ENCODE assay signal across 1 cellular context in genomic region chr15:84658788-84659411, GRCh38.
TF ChIP-seq lines count a peak whose summit lies in the region.

No MANE protein-coding gene starts in this region.

TF ChIP-seq in liver, 16 proteins besides CTCF, POLR2A, EP300 and RAD21 (continued from another document):
- TF ChIP-seq FOXA1 (IDR thresholded peaks at IDR 0.05), result no peak
- no peak for TF ChIP-seq SP1 (IDR thresholded peaks at IDR 0.05)
- no peak for TF ChIP-seq FOXA2 (IDR thresholded peaks at IDR 0.05)
- TF ChIP-seq HNF4A (conservative IDR thresholded peaks at IDR 0.05), result no peak
- TF ChIP-seq, protein P1, sequence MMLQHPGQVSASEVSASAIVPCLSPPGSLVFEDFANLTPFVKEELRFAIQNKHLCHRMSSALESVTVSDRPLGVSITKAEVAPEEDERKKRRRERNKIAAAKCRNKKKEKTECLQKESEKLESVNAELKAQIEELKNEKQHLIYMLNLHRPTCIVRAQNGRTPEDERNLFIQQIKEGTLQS (IDR thresholded peaks at IDR 0.05), result no peak
- no peak for TF ChIP-seq NR2F2 (IDR thresholded peaks at IDR 0.05)
- TF ChIP-seq HNF4G (IDR thresholded peaks at IDR 0.05), result no peak
- no peak for TF ChIP-seq EGR1 (IDR thresholded peaks at IDR 0.05; ENCODE audit: low read depth in 2 of 2)
- TF ChIP-seq TAF1 (conservative IDR thresholded peaks at IDR 0.05), result no peak
- no peak for TF ChIP-seq YY1 (IDR thresholded peaks at IDR 0.05)
